In genomic region chr22:36552300-36552699, GRCh38 we compare ENCODE assay signal across 18 cellular contexts. TPM values are rescaled to one million over a fixed set of nuclear protein-coding genes. Genes with fewer than 3 reads are reported as not detected.
DNase-seq lines count a peak whose midpoint lies in the region; ATAC-seq and TF ChIP-seq lines count a peak whose summit lies in the region.
"Had no signal": no experiment of that assay in that cellular context is flagged by ENCODE, and none has a peak within 500 bp of the region (broad histone marks: within the 10 kb centered on the region; RNA-seq: fewer than 3 reads in every experiment).

No MANE protein-coding gene starts in this region.

- H3K4me2 ChIP-seq in OCI-LY3 (ENCODE audit: low read length) (peak overlapping the region; percentile 9; the same call in 1 of the 2 replicates), mesenchymal stem cell (ENCODE audit: low read length, poor library complexity, severe bottlenecking) (no peak overlapping the region)

- H2AFZ ChIP-seq in OCI-LY3 (ENCODE audit: low read depth, low read length) (no peak overlapping the region), mesenchymal stem cell (ENCODE audit: low read depth, low read length) (no peak overlapping the region)

- H3K79me2 ChIP-seq in OCI-LY3 (ENCODE audit: low read length) = no peaks in the 10 kb centered on the region

- no peak overlapping the region for H3K14ac ChIP-seq in mesenchymal stem cell (ENCODE audit: low read length in 2 of 2)

- H3K79me1 ChIP-seq in mesenchymal stem cell (replicated peaks; ENCODE audit: low read length, poor library complexity, severe bottlenecking) = no peaks in the 10 kb centered on the region

- H3K9me3 ChIP-seq in OCI-LY3 (ENCODE audit: insufficient read depth, low read length) = no peaks in the 10 kb centered on the region
- H3K9me3 ChIP-seq in mesenchymal stem cell (ENCODE audit: control insufficient read depth, low read length) = no peaks in the 10 kb centered on the region
- H3K9me3 ChIP-seq: lower lobe of right lung had no signal

- H3K27ac ChIP-seq in OCI-LY3 (ENCODE audit: low read length) (no peak overlapping the region), mesenchymal stem cell (ENCODE audit: low read length, poor library complexity, severe bottlenecking) (no peak overlapping the region)
- H3K27ac ChIP-seq: lower lobe of right lung, skin epidermis had no signal

- peak; percentile 66 for DNase-seq in GDM1 (lab: John Stamatoyannopoulos, UW)
- DNase-seq in germinal center (ENCODE audit: low spot score) = peak; percentile 71
- DNase-seq in mesenchymal stem cell = no peak
- DNase-seq in HUDEP-2 (lab: John Stamatoyannopoulos, UW; ENCODE audit: unreplicated experiment in 76 of 76) = no peak
- DNase-seq in sciatic nerve (ENCODE audit: low spot score) = no peak
- no peak for DNase-seq in islet precursor cell
- DNase-seq: activated effector memory CD4-positive, alpha-beta T cell treated with Interleukin-2 at 50 U/mL for 16 hours; caudate nucleus; effector CD4-positive, alpha-beta T cell; H9; head of caudate nucleus; lower lobe of right lung; NCI-H2029 treated with DMSO at 0.1 percent for 48 hours; stimulated activated CD4-positive, alpha-beta T cell treated with anti-CD3 and anti-CD28 coated beads, Interleukin-4, amount 100 ng/mL, for 1 hour had no signal

- ATAC-seq in sciatic nerve = no peak
- ATAC-seq: activated CD4-positive, CD25-positive, alpha-beta regulatory T cell treated with anti-CD3 and anti-CD28 coated beads, Interleukin-2, amount 50 U/mL, for 24 hours; lower lobe of right lung had no signal

- no peak overlapping the region for H2BK5ac ChIP-seq in mesenchymal stem cell (ENCODE audit: low read depth, low read length, poor library complexity, severe bottlenecking)

- peaks cover 1% of the 10 kb centered on the region for H3K36me3 Mint-ChIP-seq in IgD-negative memory B cell

- TF ChIP-seq CTCF in OCI-LY3 (IDR thresholded peaks at IDR 0.05; ENCODE audit: low read depth, low read length) = no peak

- peaks cover 16% of the 10 kb centered on the region for H3K4me1 ChIP-seq in OCI-LY3 (ENCODE audit: low read length)
- H3K4me1 ChIP-seq in mesenchymal stem cell (ENCODE audit: control insufficient read depth, insufficient read depth, low read depth, low read length) = peaks cover 5% of the 10 kb centered on the region
- H3K4me1 ChIP-seq: lower lobe of right lung had no signal

- no peak overlapping the region for H3K4ac ChIP-seq in mesenchymal stem cell (ENCODE audit: low read depth in 1 of 2, low read length in 2 of 2)

- peaks cover 3% of the 10 kb centered on the region for H3K27me3 Mint-ChIP-seq in IgD-negative memory B cell

- H3K18ac ChIP-seq in mesenchymal stem cell (ENCODE audit: low read depth in 1 of 2, low read length in 2 of 2) = no peak overlapping the region

- no peak overlapping the region for H4K8ac ChIP-seq in mesenchymal stem cell (ENCODE audit: low read length)

- intact Hi-C loops in sciatic nerve (cut with DNase I) = no loop called here

- H4K91ac ChIP-seq in mesenchymal stem cell (ENCODE audit: low read length) = no peak overlapping the region

- H3K27ac Mint-ChIP-seq in IgD-negative memory B cell = peak overlapping the region; percentile 70 to 98 (median 88)
- H3K27ac Mint-ChIP-seq: H9 had no signal

- H3K23ac ChIP-seq in mesenchymal stem cell (ENCODE audit: low read length in 2 of 2) = no peak overlapping the region

- H3K4me3 ChIP-seq in OCI-LY3 (ENCODE audit: low read length) = no peak overlapping the region
- H3K4me3 ChIP-seq in mesenchymal stem cell (ENCODE audit: insufficient read depth in 1 of 2, low read depth in 1 of 2, low read length in 2 of 2) = no peak overlapping the region
- H3K4me3 ChIP-seq: lower lobe of right lung, skin epidermis had no signal

- H3K36me3 ChIP-seq in OCI-LY3 (replicated peaks; ENCODE audit: low read depth, low read length) = no peaks in the 10 kb centered on the region
- H3K36me3 ChIP-seq in mesenchymal stem cell (ENCODE audit: control insufficient read depth in 1 of 2, insufficient read depth in 2 of 2, low read depth in 1 of 2, low read length in 2 of 2) = no peaks in the 10 kb centered on the region
- H3K36me3 ChIP-seq: lower lobe of right lung had no signal

- H3K9ac ChIP-seq in OCI-LY3 (ENCODE audit: low read length) (no peak overlapping the region), mesenchymal stem cell (ENCODE audit: low read length) (no peak overlapping the region)

- no peak overlapping the region for H2BK120ac ChIP-seq in mesenchymal stem cell (ENCODE audit: low read depth, low read length)

- peaks cover 17 to 36% (median 29%) of the 10 kb centered on the region in 3 donors for H3K4me1 Mint-ChIP-seq in IgD-negative memory B cell

- H2AK5ac ChIP-seq in mesenchymal stem cell (ENCODE audit: low read length, severe bottlenecking) = no peak overlapping the region

- WGBS in mesenchymal stem cell = 87% methylated on average over 1 of the region's 1 CpG

- peaks cover 24% of the 10 kb centered on the region for H3K27me3 ChIP-seq in OCI-LY3 (ENCODE audit: low read depth, low read length)
- H3K27me3 ChIP-seq in mesenchymal stem cell (ENCODE audit: control insufficient read depth in 1 of 2, insufficient read depth in 1 of 2, low read length in 2 of 2) = peaks cover 21 to 61% of the 10 kb centered on the region in 2 experiments

- peak overlapping the region; percentile 13 to 89 (median 67) for H3K4me3 Mint-ChIP-seq in IgD-negative memory B cell
- H3K4me3 Mint-ChIP-seq: H9 had no signal

- peaks cover 0 to 3% (median 2%) of the 10 kb centered on the region in 3 donors for H3K9me3 Mint-ChIP-seq in IgD-negative memory B cell
- H3K9me3 Mint-ChIP-seq: H9 had no signal

- H4K20me1 ChIP-seq in OCI-LY3 (ENCODE audit: insufficient read depth, low read length) = no peaks in the 10 kb centered on the region

- H2BK12ac ChIP-seq in mesenchymal stem cell (ENCODE audit: low read length in 2 of 2) = no peak overlapping the region

- no peak overlapping the region for H2BK15ac ChIP-seq in mesenchymal stem cell (ENCODE audit: low read depth, poor library complexity, severe bottlenecking)

RNA-seq across cellular contexts. Expression of gene EIF3D, which starts 23.3 kb away (rescaled TPM):
- polyA plus RNA-seq in IgD-negative memory B cell = 180 TPM
- 145 TPM for polyA plus RNA-seq in mesenchymal stem cell (2013, experiment 1 of 2)
- 145 TPM for polyA plus RNA-seq in mesenchymal stem cell (2013, experiment 2 of 2)
- 132 TPM for total RNA-seq in sciatic nerve

RNA-seq across cellular contexts. Expression of gene FOXRED2, which starts 45.5 kb away (rescaled TPM):
- 0.35 TPM for polyA plus RNA-seq in IgD-negative memory B cell
- polyA plus RNA-seq in mesenchymal stem cell (2013, experiment 1 of 2) = 12.9 TPM
- 12.8 TPM for polyA plus RNA-seq in mesenchymal stem cell (2013, experiment 2 of 2)
- total RNA-seq in sciatic nerve = 13.7 TPM

Comparison
In these comparisons a context has a peak if more than half of its experiments do, and no peak if none do; other contexts are left out.
1. DNase-seq: peak in GDM1 (single experiment) and germinal center (single experiment); none in mesenchymal stem cell (single experiment), HUDEP-2 (0 of 76), sciatic nerve (single experiment) and islet precursor cell (single experiment).